ENCODE assay signal across 16 cellular contexts in genomic region chr11:72236774-72237111, GRCh38. TPM values are rescaled to one million over a fixed set of nuclear protein-coding genes. Genes with fewer than 3 reads are reported as not detected.
"Had no signal": no experiment of that assay in that cellular context is flagged by ENCODE, and none has a peak within 500 bp of the region (broad histone marks: within the 10 kb centered on the region; RNA-seq: fewer than 3 reads in every experiment).

No MANE protein-coding gene starts in this region.

- H3K4me3 Mint-ChIP-seq: activated CD4-positive, alpha-beta T cell treated with anti-CD3 and anti-CD28 coated beads for 36 hours; activated CD8-positive, alpha-beta T cell treated with anti-CD3 and anti-CD28 coated beads, Interleukin-2, amount 10 ng/mL, durations not matched to agents 7 days and 5 days; activated naive CD4-positive, alpha-beta T cell treated with anti-CD3 and anti-CD28 coated beads, Interleukin-2, amount 50 U/mL, for 24 hours; naive thymus-derived CD8-positive, alpha-beta T cell; stimulated activated naive CD8-positive, alpha-beta T cell treated with anti-CD3 and anti-CD28 coated beads, Interleukin-15, Interleukin-2, amounts not matched to agents 100 ng/mL and 50 ng/mL, for 24 hours had no signal

- ATAC-seq: activated CD4-positive, alpha-beta T cell treated with anti-CD3 and anti-CD28 coated beads for 36 hours; activated CD8-positive, alpha-beta T cell treated with anti-CD3 and anti-CD28 coated beads, Interleukin-2, amount 10 ng/mL, durations not matched to agents 7 days and 5 days; body of pancreas; naive thymus-derived CD8-positive, alpha-beta T cell had no signal

- H3K9me3 Mint-ChIP-seq: activated naive CD4-positive, alpha-beta T cell treated with anti-CD3 and anti-CD28 coated beads, Interleukin-2, amount 50 U/mL, for 24 hours; naive thymus-derived CD8-positive, alpha-beta T cell; stimulated activated naive CD8-positive, alpha-beta T cell treated with anti-CD3 and anti-CD28 coated beads, Interleukin-15, Interleukin-2, amounts not matched to agents 100 ng/mL and 50 ng/mL, for 24 hours had no signal

- DNase-seq: activated CD4-positive, alpha-beta T cell treated with anti-CD3 and anti-CD28 coated beads for 36 hours; activated CD8-positive, alpha-beta T cell treated with anti-CD3 and anti-CD28 coated beads, Interleukin-2, amount 10 ng/mL, durations not matched to agents 7 days and 5 days; activated effector memory CD4-positive, alpha-beta T cell treated with Interleukin-2 at 50 U/mL for 16 hours; body of pancreas; cerebellar nuclear complex; esophagus squamous epithelium; foreskin fibroblast; T1000; transverse colon had no signal

- H3K27ac ChIP-seq: body of pancreas, VCaP had no signal

- H3K27ac Mint-ChIP-seq: activated CD4-positive, alpha-beta T cell treated with anti-CD3 and anti-CD28 coated beads for 36 hours; activated CD8-positive, alpha-beta T cell treated with anti-CD3 and anti-CD28 coated beads, Interleukin-2, amount 10 ng/mL, durations not matched to agents 7 days and 5 days; activated naive CD4-positive, alpha-beta T cell treated with anti-CD3 and anti-CD28 coated beads, Interleukin-2, amount 50 U/mL, for 24 hours; progenitor cell of endocrine pancreas; stimulated activated naive CD8-positive, alpha-beta T cell treated with anti-CD3 and anti-CD28 coated beads, Interleukin-15, Interleukin-2, amounts not matched to agents 100 ng/mL and 50 ng/mL, for 24 hours had no signal

- H3K9me3 ChIP-seq: body of pancreas, esophagus squamous epithelium, transverse colon had no signal

- H3K36me3 Mint-ChIP-seq: activated naive CD4-positive, alpha-beta T cell treated with anti-CD3 and anti-CD28 coated beads, Interleukin-2, amount 50 U/mL, for 24 hours had no signal

- H3K4me3 ChIP-seq: body of pancreas, dorsolateral prefrontal cortex, esophagus squamous epithelium, transverse colon had no signal

RNA-seq across cellular contexts. Expression of gene PHOX2A, which starts 7.2 kb away (rescaled TPM):
- total RNA-seq: activated CD4-positive, alpha-beta T cell treated with anti-CD3 and anti-CD28 coated beads for 36 hours; activated CD8-positive, alpha-beta T cell treated with anti-CD3 and anti-CD28 coated beads, Interleukin-2, amount 10 ng/mL, durations not matched to agents 7 days and 5 days; body of pancreas; esophagus squamous epithelium; lung microvascular endothelial cell; naive thymus-derived CD8-positive, alpha-beta T cell; progenitor cell of endocrine pancreas had no signal

RNA-seq across cellular contexts. Expression of gene FOLR2, which starts 20.1 kb away (rescaled TPM):
- total RNA-seq: activated CD4-positive, alpha-beta T cell treated with anti-CD3 and anti-CD28 coated beads for 36 hours; activated CD8-positive, alpha-beta T cell treated with anti-CD3 and anti-CD28 coated beads, Interleukin-2, amount 10 ng/mL, durations not matched to agents 7 days and 5 days; lung microvascular endothelial cell; progenitor cell of endocrine pancreas had no signal

RNA-seq across cellular contexts. Expression of gene FOLR1, which starts 44.8 kb away (rescaled TPM):
- total RNA-seq: activated CD4-positive, alpha-beta T cell treated with anti-CD3 and anti-CD28 coated beads for 36 hours; activated CD8-positive, alpha-beta T cell treated with anti-CD3 and anti-CD28 coated beads, Interleukin-2, amount 10 ng/mL, durations not matched to agents 7 days and 5 days; lung microvascular endothelial cell; naive thymus-derived CD8-positive, alpha-beta T cell; transverse colon had no signal
